In genomic region chr5:173232499-173233346, GRCh38 we compare ENCODE assay signal across 1 cellular context.
TF ChIP-seq lines count a peak whose summit lies in the region.

No MANE protein-coding gene starts in this region.

TF ChIP-seq in GM12878, 131 proteins besides CTCF, POLR2A, EP300 and RAD21 (continued from another document):
- TF ChIP-seq, protein P1, sequence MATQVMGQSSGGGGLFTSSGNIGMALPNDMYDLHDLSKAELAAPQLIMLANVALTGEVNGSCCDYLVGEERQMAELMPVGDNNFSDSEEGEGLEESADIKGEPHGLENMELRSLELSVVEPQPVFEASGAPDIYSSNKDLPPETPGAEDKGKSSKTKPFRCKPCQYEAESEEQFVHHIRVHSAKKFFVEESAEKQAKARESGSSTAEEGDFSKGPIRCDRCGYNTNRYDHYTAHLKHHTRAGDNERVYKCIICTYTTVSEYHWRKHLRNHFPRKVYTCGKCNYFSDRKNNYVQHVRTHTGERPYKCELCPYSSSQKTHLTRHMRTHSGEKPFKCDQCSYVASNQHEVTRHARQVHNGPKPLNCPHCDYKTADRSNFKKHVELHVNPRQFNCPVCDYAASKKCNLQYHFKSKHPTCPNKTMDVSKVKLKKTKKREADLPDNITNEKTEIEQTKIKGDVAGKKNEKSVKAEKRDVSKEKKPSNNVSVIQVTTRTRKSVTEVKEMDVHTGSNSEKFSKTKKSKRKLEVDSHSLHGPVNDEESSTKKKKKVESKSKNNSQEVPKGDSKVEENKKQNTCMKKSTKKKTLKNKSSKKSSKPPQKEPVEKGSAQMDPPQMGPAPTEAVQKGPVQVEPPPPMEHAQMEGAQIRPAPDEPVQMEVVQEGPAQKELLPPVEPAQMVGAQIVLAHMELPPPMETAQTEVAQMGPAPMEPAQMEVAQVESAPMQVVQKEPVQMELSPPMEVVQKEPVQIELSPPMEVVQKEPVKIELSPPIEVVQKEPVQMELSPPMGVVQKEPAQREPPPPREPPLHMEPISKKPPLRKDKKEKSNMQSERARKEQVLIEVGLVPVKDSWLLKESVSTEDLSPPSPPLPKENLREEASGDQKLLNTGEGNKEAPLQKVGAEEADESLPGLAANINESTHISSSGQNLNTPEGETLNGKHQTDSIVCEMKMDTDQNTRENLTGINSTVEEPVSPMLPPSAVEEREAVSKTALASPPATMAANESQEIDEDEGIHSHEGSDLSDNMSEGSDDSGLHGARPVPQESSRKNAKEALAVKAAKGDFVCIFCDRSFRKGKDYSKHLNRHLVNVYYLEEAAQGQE (IDR thresholded peaks at IDR 0.05; ENCODE audit: low read depth, low read length): no peak
- TF ChIP-seq SUZ12 (IDR thresholded peaks at IDR 0.05; ENCODE audit: unreplicated experiment) (peak; percentile 34), ZZZ3 (IDR thresholded peaks at IDR 0.05; ENCODE audit: control insufficient read depth, insufficient read length, low read depth) (no peak), ZBTB11 (CRISPR knock-in tag; IDR thresholded peaks at IDR 0.05) (no peak), WRNIP1 (IDR thresholded peaks at IDR 0.05; ENCODE audit: borderline replicate concordance, low read depth, low read length) (no peak), YY1 (IDR thresholded peaks at IDR 0.05; ENCODE audit: low read depth, low read length) (no peak)
